In the genomic region with DNA sequence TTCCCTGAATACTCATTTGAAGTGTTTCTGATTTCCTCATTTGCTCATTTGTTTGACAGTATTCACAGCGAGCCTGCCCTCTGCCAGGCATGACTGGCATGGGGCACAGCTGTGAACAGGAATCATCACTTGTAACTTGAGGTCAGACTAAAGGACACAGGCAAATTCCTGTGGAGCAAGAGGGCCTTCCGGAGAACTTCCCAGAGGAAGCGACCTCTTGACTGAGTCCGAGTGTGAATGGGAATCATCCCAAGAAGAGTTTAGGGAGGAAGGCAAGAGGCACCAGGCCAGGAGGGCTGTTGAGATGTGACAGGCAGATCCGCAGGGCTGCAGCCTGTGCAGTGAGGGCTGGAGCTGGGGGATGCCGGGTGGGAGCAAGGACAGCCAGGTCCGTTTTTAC, we compare ENCODE assay signal across 11 cellular contexts. TPM values are rescaled to one million over a fixed set of nuclear protein-coding genes. Genes with fewer than 3 reads are reported as not detected.
DNase-seq lines count a peak whose midpoint lies in the region; ATAC-seq, FAIRE-seq and TF ChIP-seq lines count a peak whose summit lies in the region.
"Had no signal": no experiment of that assay in that cellular context is flagged by ENCODE, and none has a peak within 500 bp of the region (broad histone marks: within the 10 kb centered on the region; RNA-seq: fewer than 3 reads in every experiment).

No MANE protein-coding gene starts in this region.

- ATAC-seq in GM12878: no peak
- no peak for ATAC-seq in HG03354 (IDR thresholded peaks at IDR 0.05; ENCODE audit: poor library complexity, severe bottlenecking, unreplicated experiment)

- DNase-seq in HTR-8/SVneo (ENCODE audit: insufficient read length, low spot score): peak; percentile 32
- no peak for DNase-seq in GM12878 (ENCODE audit: low read depth, low spot score)
- DNase-seq in kidney tubule cell (ENCODE audit: low spot score): peak; percentile 84
- DNase-seq in esophagus squamous epithelium (lab: John Stamatoyannopoulos, UW): no peak
- DNase-seq in midbrain (lab: John Stamatoyannopoulos, UW): no peak
- DNase-seq in LoVo (ENCODE audit: low spot score): no peak
- DNase-seq: islet precursor cell; stimulated activated CD8-positive, alpha-beta memory T cell treated with anti-CD3 and anti-CD28 coated beads, Interleukin-4, amount 100 ng/mL, for 48 hours had no signal

- CTCF ChIA-PET in GM12878 (lab: Yijun Ruan, JAX): interaction anchor here (1.0 to 10.0 kb wide), 4 partner anchors 14 to 183 kb away, joined by 4 to 118 read pairs (median 7); no protein-coding TSS in a partner anchor

- H3K27me3 ChIP-seq in GM12878 (replicated peaks in 1 of 2; ENCODE audit: control insufficient read depth in 2 of 2, insufficient read depth in 2 of 2, low read length in 1 of 2) (no peaks in the 10 kb centered on the region), skeletal muscle tissue (ENCODE audit: control insufficient read depth in 3 of 3, insufficient read depth in 3 of 3, low read length in 3 of 3) (no peaks in the 10 kb centered on the region), esophagus squamous epithelium (no peaks in the 10 kb centered on the region)

- H3K4me1 ChIP-seq in GM12878 (ENCODE audit: control insufficient read depth, insufficient read depth, low read length) (peaks cover 35% of the 10 kb centered on the region), skeletal muscle tissue (ENCODE audit: control insufficient read depth in 3 of 3, insufficient read depth in 3 of 3, low read length in 3 of 3) (peaks cover 28 to 36% (median 30%) of the 10 kb centered on the region in 3 donors), esophagus squamous epithelium (peaks cover 0 to 49% (median 36%) of the 10 kb centered on the region in 3 donors)

- H3K79me2 ChIP-seq in GM12878 (ENCODE audit: control insufficient read depth, insufficient read depth, low read length): peaks cover 22% of the 10 kb centered on the region

- H3K36me3 ChIP-seq in GM12878 (ENCODE audit: control insufficient read depth in 2 of 2, insufficient read depth in 2 of 2, low read length in 1 of 2) (no peaks in the 10 kb centered on the region), skeletal muscle tissue (ENCODE audit: control insufficient read depth in 3 of 3, insufficient read depth in 3 of 3, low read length in 3 of 3) (no peaks in the 10 kb centered on the region), esophagus squamous epithelium (no peaks in the 10 kb centered on the region)

- in situ Hi-C loops in GM12878 (cut with MboI): loop anchor here (5.0 to 25.0 kb wide), 4 partner anchors 182 to 645 kb away; no protein-coding TSS in a partner anchor

- TF ChIP-seq CTCF in GM12878 (IDR thresholded peaks at IDR 0.05 in 2 of 3, conservative IDR thresholded peaks at IDR 0.05 in 1 of 3; ENCODE audit: control insufficient read depth in 2 of 3, extremely low read depth in 1 of 3, insufficient read depth in 1 of 3, low read depth in 3 of 3, low read length in 3 of 3) (no peak), esophagus squamous epithelium (IDR thresholded peaks at IDR 0.05) (no peak)

- no peak for TF ChIP-seq POLR2A in GM12878 (IDR thresholded peaks at IDR 0.05; ENCODE audit: low read depth, low read length)
- no peak for TF ChIP-seq POLR2A in esophagus squamous epithelium (IDR thresholded peaks at IDR 0.05)

- H3K4me2 ChIP-seq in GM12878 (ENCODE audit: control insufficient read depth, insufficient read depth): no peak overlapping the region

- no TSS peak for BruUV-seq in GM12878 (replicated peaks; lab: Mats Ljungman, UMichigan)

- RAD21 ChIA-PET in GM12878 (lab: Charles Lee; ENCODE audit: unreplicated experiment): interaction anchor here (0.9 to 3.1 kb wide), 7 partner anchors 8 to 181 kb away, joined by 3 to 13 read pairs (median 5); no protein-coding TSS in a partner anchor

- intact Hi-C loops in GM12878 (cut with micrococcal nuclease; ENCODE audit: unreplicated experiment) (loop anchor here (5.0 kb wide), 3 partner anchors 42 to 362 kb away; a partner anchor contains a TSS), esophagus squamous epithelium (cut with DNase I) (no loop called here)

- no peak for TF ChIP-seq RAD21 in GM12878 (IDR thresholded peaks at IDR 0.05; ENCODE audit: insufficient read depth, low read depth, low read length)

- TF ChIP-seq EP300 in GM12878 (IDR thresholded peaks at IDR 0.05; ENCODE audit: borderline replicate concordance in 1 of 2, control insufficient read depth in 1 of 2, low read depth in 2 of 2, low read length in 2 of 2): no peak

- H2AFZ ChIP-seq in GM12878 (ENCODE audit: control insufficient read depth, low read depth, low read length): no peak overlapping the region

- H3K27ac ChIP-seq in GM12878 (ENCODE audit: control insufficient read depth, insufficient read depth) (no peak overlapping the region), skeletal muscle tissue (ENCODE audit: low read depth, low read length) (peak overlapping the region; percentile 39), esophagus squamous epithelium (peak overlapping the region in 2 of 4 donors; percentile 16 to 31)

- no peak overlapping the region for H3K9ac ChIP-seq in GM12878 (ENCODE audit: control insufficient read depth, insufficient read depth, low read length)
- H3K9ac ChIP-seq in skeletal muscle tissue (ENCODE audit: low read depth in 1 of 3, low read length in 3 of 3): no peak overlapping the region

- SMC1A ChIA-PET in GM12878 (lab: Charles Lee; ENCODE audit: uncharacterized antibody, unreplicated experiment): interaction anchor here (0.8 to 16.2 kb wide), 8 partner anchors 8 to 171 kb away, joined by 3 to 214 read pairs (median 4); a partner anchor contains a TSS

- H3K9me3 ChIP-seq in GM12878 (replicated peaks; ENCODE audit: control insufficient read depth, insufficient read depth, low read length) (no peaks in the 10 kb centered on the region), skeletal muscle tissue (ENCODE audit: control insufficient read depth in 3 of 3, low read length in 3 of 3) (no peaks in the 10 kb centered on the region), esophagus squamous epithelium (no peaks in the 10 kb centered on the region)

- FAIRE-seq in HTR-8/SVneo (lab: Jason Lieb, UNC): no peak
- FAIRE-seq in GM12878 (lab: Jason Lieb, UNC): no peak

- WGBS in GM12878 (ENCODE audit: insufficient coverage, insufficient replicate concordance, low lambda C conversion rate, missing lambda C conversion rate): 56% methylated on average over 7 of the region's 7 CpGs
- WGBS in esophagus squamous epithelium, 2 donors: 33 to 58% methylated on average over 4 to 7 of the region's 7 CpGs

- H4K20me1 ChIP-seq in GM12878 (ENCODE audit: control insufficient read depth, insufficient read depth): peaks cover 1% of the 10 kb centered on the region; the same call in 1 of the 2 replicates

- POLR2A ChIA-PET in GM12878 (lab: Charles Lee): interaction anchor here (4.5 kb wide), 1 partner anchor 45 kb away, joined by 32 read pairs; a partner anchor contains a TSS

- H3K4me3 ChIP-seq in GM12878 (no peak overlapping the region), skeletal muscle tissue (ENCODE audit: low read length in 3 of 3) (peak overlapping the region in 1 of 3 donors; percentile 38), esophagus squamous epithelium (no peak overlapping the region)
- H3K4me3 ChIP-seq: skin epidermis had no signal

TF ChIP-seq in GM12878, 131 proteins besides CTCF, POLR2A, EP300 and RAD21:
- TF ChIP-seq SIN3A (IDR thresholded peaks at IDR 0.05; ENCODE audit: low read depth, low read length) (no peak), IKZF1 (conservative IDR thresholded peaks at IDR 0.05) (peak; percentile 36), EED (IDR thresholded peaks at IDR 0.05; ENCODE audit: low read depth) (peak; percentile 31; the same call in 1 of the 2 replicates), EGR1 (IDR thresholded peaks at IDR 0.05; ENCODE audit: borderline replicate concordance in 1 of 2, low read depth in 2 of 2, low read length in 2 of 2) (no peak)
TF ChIP-seq in GM12878: peak in this region for 2.

RNA-seq across cellular contexts. Expression of a gene that starts 45.4 kb away (rescaled TPM):
- total RNA-seq in GM12878 (2013; cell fraction: nucleolus; rRNA removed): 102 and 105 TPM in 2 replicates
- total RNA-seq in GM12878 (2014; rRNA removed) (37.6 and 42.2 TPM in 2 replicates), GM12878 (2014; rRNA removed; fragmentation: Illumina TruSeq; extraction: Trizol) (40.6 and 43.2 TPM in 2 replicates), GM12878 (2021) (51.4 and 55.3 TPM in 2 replicates), skeletal muscle tissue (26.6 TPM), esophagus squamous epithelium (10 to 100 TPM; 37.8 to 66.2 (median 54.0) TPM)
- polyA plus RNA-seq in GM12878 (2011; ENCODE audit: low read depth): 11.2 TPM
- polyA plus RNA-seq in GM12878 (2011; rRNA removed) (98.1 and 102 TPM in 2 replicates), GM12878 (2014; fragmentation: Illumina TruSeq; extraction: Trizol) (47.3 and 49.2 TPM in 2 replicates), GM12878 (2014; fragmentation: Nextera tagmentation; extraction: Ambion mirVana) (10 to 100 TPM; 15.7 to 17.6 TPM), GM12878 (2014; rRNA removed) (37.3 and 46.5 TPM in 2 replicates), GM12878 (2016; fragmentation: Nextera tagmentation; extraction: Ambion mirVana) (10 to 100 TPM; 48.3 to 54.6 TPM)
- 112 and 119 TPM in 2 replicates for polyA plus RNA-seq in GM12878 (2011; cell fraction: cytosol; rRNA removed)
- 26.9 and 28.1 TPM in 2 replicates for polyA plus RNA-seq in GM12878 (2011; cell fraction: nucleus; rRNA removed)
- 18.4 and 22.1 TPM in 2 replicates for polyA plus RNA-seq in GM12878 (2012)
- 166 and 232 TPM in 2 replicates for polyA minus RNA-seq in GM12878 (2011; rRNA and poly(A)+ RNA removed)
- polyA minus RNA-seq in GM12878 (2011; cell fraction: cytosol; rRNA and poly(A)+ RNA removed): 49.3 and 61.3 TPM in 2 replicates
- 32.3 and 46.7 TPM in 2 replicates for polyA minus RNA-seq in GM12878 (2011; cell fraction: nucleus; rRNA and poly(A)+ RNA removed)

Comparison
In these comparisons a context has a peak if more than half of its experiments do, and no peak if none do; other contexts are left out.
1. DNase-seq: peak in HTR-8/SVneo (single experiment) and kidney tubule cell (single experiment); none in GM12878 (single experiment), esophagus squamous epithelium (single experiment), midbrain (single experiment) and LoVo (single experiment).